In the genomic region with DNA sequence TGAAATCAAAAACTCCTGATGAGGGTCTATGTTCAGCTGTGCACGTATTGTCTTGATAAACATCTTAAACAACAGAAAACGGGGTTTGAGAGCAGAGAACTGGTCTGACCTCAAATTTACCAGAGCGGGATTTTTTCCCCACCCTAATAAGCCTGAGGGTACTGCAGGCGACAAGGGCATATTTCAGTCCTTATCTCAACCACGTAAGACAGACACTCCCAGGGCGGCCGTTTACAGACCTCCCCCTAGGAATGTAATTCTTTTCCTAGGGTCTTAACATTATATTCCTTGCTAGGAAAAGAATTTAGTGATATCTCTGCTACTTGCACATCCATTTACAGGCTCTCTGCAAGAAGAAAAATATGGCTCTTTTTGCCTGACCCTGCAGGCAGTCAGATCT, we compare ENCODE assay signal across 4 cellular contexts.
A peak's percentile ranks its signal among the peaks of the same experiment; 100 is the strongest.
DNase-seq lines count a peak whose midpoint lies in the region; ATAC-seq and TF ChIP-seq lines count a peak whose summit lies in the region.
"Not testable (repeated sequence)": the region's sequence is repeated elsewhere in the genome, so short reads cannot be mapped to it uniquely, and the experiment has no call there.

No MANE protein-coding gene starts in this region.

- H2AK5ac ChIP-seq in mesendoderm (ENCODE audit: low read length) = not testable (repeated sequence)

- POLR2A ChIA-PET in HEK293 (lab: Yijun Ruan, JAX) = not testable (repeated sequence)

- H3K18ac ChIP-seq in mesendoderm (ENCODE audit: low read length) = not testable (repeated sequence)

- H3K23ac ChIP-seq in mesendoderm (ENCODE audit: low read length) = not testable (repeated sequence)

- H3K27me3 ChIP-seq in mesendoderm (ENCODE audit: insufficient read depth, low read length, poor library complexity) = not testable (repeated sequence)

- not testable (repeated sequence) for H3K36me3 ChIP-seq in HEK293 (ENCODE audit: control insufficient read depth in 2 of 2, insufficient read depth in 1 of 2, low read length in 2 of 2); mesendoderm (ENCODE audit: control insufficient read depth, insufficient read depth, low read length)

- not testable (repeated sequence) for H3K9me3 ChIP-seq in HEK293 (ENCODE audit: control insufficient read depth, insufficient read depth, low read depth, low read length)

- not testable (repeated sequence) for H3K4me1 ChIP-seq in HEK293 (ENCODE audit: control insufficient read depth, insufficient read depth, low read length); mesendoderm (ENCODE audit: control insufficient read depth, low read depth, low read length)

- DNase-seq in ELF-1 (ENCODE audit: low read depth, low spot score) (peak; percentile 3), Right ventricle myocardium inferior (ENCODE audit: missing footprints) (peak; percentile 46), mesendoderm (peak; percentile 11)

- ATAC-seq in Right ventricle myocardium inferior = not testable (repeated sequence)

- H3K79me1 ChIP-seq in mesendoderm (ENCODE audit: low read length) = not testable (repeated sequence)

- not testable (repeated sequence) for H4K5ac ChIP-seq in mesendoderm (ENCODE audit: low read length)

- H3K4me3 ChIP-seq in HEK293 (ENCODE audit: low read depth, low read length); mesendoderm (ENCODE audit: low read length): not testable (repeated sequence)

- CTCF ChIA-PET in HEK293 (lab: Yijun Ruan, JAX) = not testable (repeated sequence)

- H3K79me2 ChIP-seq in mesendoderm (ENCODE audit: control insufficient read depth, insufficient read depth, low read length) = not testable (repeated sequence)

- not testable (repeated sequence) for H3K4ac ChIP-seq in mesendoderm (ENCODE audit: low read depth, low read length)

- intact Hi-C loops in Right ventricle myocardium inferior (cut with DNase I) = not testable (repeated sequence)

- not testable (repeated sequence) for H3K9ac ChIP-seq in mesendoderm (ENCODE audit: low read length)

- not testable (repeated sequence) for TF ChIP-seq CTCF in HEK293 (tag by site-specific recombination; IDR thresholded peaks at IDR 0.05)

- H3K4me2 ChIP-seq in mesendoderm (ENCODE audit: low read length) = not testable (repeated sequence)

- H2BK120ac ChIP-seq in mesendoderm (ENCODE audit: low read depth, low read length) = not testable (repeated sequence)

- no CpG with 5 or more reads among the region's 7 CpGs for WGBS in mesendoderm (ENCODE audit: extremely low coverage, insufficient coverage, low lambda C conversion rate)

- H4K8ac ChIP-seq in mesendoderm (ENCODE audit: low read depth, low read length) = not testable (repeated sequence)

- not testable (repeated sequence) for H2BK15ac ChIP-seq in mesendoderm (replicated peaks; ENCODE audit: low read depth)

- H3K56ac ChIP-seq in mesendoderm (ENCODE audit: low read length) = not testable (repeated sequence)

- H3K27ac ChIP-seq in HEK293 (ENCODE audit: extremely low read depth, low read depth, low read length); mesendoderm (ENCODE audit: low read depth, low read length): not testable (repeated sequence)

- not testable (repeated sequence) for H2BK5ac ChIP-seq in mesendoderm (ENCODE audit: low read length)

TF ChIP-seq in HEK293, 187 proteins besides CTCF, POLR2A, EP300 and RAD21:
- peak; percentile 76 for TF ChIP-seq SETDB1 (IDR thresholded peaks at IDR 0.05; ENCODE audit: insufficient read length, low read length)
- TF ChIP-seq TRIM28 (IDR thresholded peaks at IDR 0.05; ENCODE audit: borderline replicate concordance, low read length) = peak; percentile 19; the same call in 1 of the 2 replicates
